Comparison of ENCODE assay signal across 6 cellular contexts in genomic region chr11:85340846-85341245, GRCh38.
A peak's percentile ranks its signal among the peaks of the same experiment; 100 is the strongest.
DNase-seq lines count a peak whose midpoint lies in the region; ATAC-seq lines count a peak whose summit lies in the region.

No MANE protein-coding gene starts in this region.

- peak; percentile 5 for DNase-seq in kidney tubule cell (ENCODE audit: low spot score)

- peak; percentile 57 for ATAC-seq in GM18858 (IDR thresholded peaks at IDR 0.05; ENCODE audit: unreplicated experiment)
- peak; percentile 52 for ATAC-seq in GM19438 (IDR thresholded peaks at IDR 0.05; ENCODE audit: low read depth, unreplicated experiment)
- peak; percentile 44 for ATAC-seq in HG02938 (IDR thresholded peaks at IDR 0.05; ENCODE audit: unreplicated experiment)
- ATAC-seq in HG03139 (IDR thresholded peaks at IDR 0.05; ENCODE audit: unreplicated experiment), result peak; percentile 52
- peak; percentile 61 for ATAC-seq in HG03354 (IDR thresholded peaks at IDR 0.05; ENCODE audit: poor library complexity, severe bottlenecking, unreplicated experiment)

Comparison
In these comparisons a context has a peak if more than half of its experiments do, and no peak if none do; other contexts are left out.
1. Peak in every context shown above with its lines: DNase-seq and ATAC-seq.